In genomic region chr15:74460298-74460697, GRCh38 we compare ENCODE assay signal across 8 cellular contexts. TPM values are rescaled to one million over a fixed set of nuclear protein-coding genes. Genes with fewer than 3 reads are reported as not detected.
A peak's percentile ranks its signal among the peaks of the same experiment; 100 is the strongest.
DNase-seq lines count a peak whose midpoint lies in the region; ATAC-seq, FAIRE-seq and TF ChIP-seq lines count a peak whose summit lies in the region.

No MANE protein-coding gene starts in this region.

- ATAC-seq in GM21381 (IDR thresholded peaks at IDR 0.05; ENCODE audit: unreplicated experiment), result no peak
- no peak for ATAC-seq in HG02884 (IDR thresholded peaks at IDR 0.05; ENCODE audit: unreplicated experiment)

- no peak for TF ChIP-seq CTCF in OCI-LY7 (conservative IDR thresholded peaks at IDR 0.05; ENCODE audit: low read length)

- H3K4me1 ChIP-seq in OCI-LY7 (ENCODE audit: insufficient read depth, low read length, poor library complexity, severe bottlenecking), result peaks cover 34% of the 10 kb centered on the region

- peak overlapping the region; percentile 88 for H3K4me3 ChIP-seq in OCI-LY7 (ENCODE audit: low read depth, low read length, poor library complexity, severe bottlenecking)

- H3K79me2 ChIP-seq in OCI-LY7 (ENCODE audit: insufficient read depth, low read depth, low read length), result peaks cover 13% of the 10 kb centered on the region; the same call in 1 of the 2 replicates

- H4K20me1 ChIP-seq in OCI-LY7 (ENCODE audit: insufficient read depth, low read length), result no peaks in the 10 kb centered on the region

- no peaks in the 10 kb centered on the region for H3K9me2 ChIP-seq in OCI-LY7 (ENCODE audit: insufficient read depth, low read length)

- no peak for TF ChIP-seq POLR2A in GM12891 (IDR thresholded peaks at IDR 0.05; ENCODE audit: low read depth, low read length)

- POLR2A ChIA-PET in OCI-LY7 (lab: Charles Lee), result interaction anchor here (0.7 kb wide), 1 partner anchor 12 kb away, joined by 3 read pairs; no protein-coding TSS in a partner anchor

- peak overlapping the region; percentile 90 for H3K4me2 ChIP-seq in OCI-LY7 (ENCODE audit: low read length)

- BruUV-seq in OCI-LY7 (replicated peaks; lab: Mats Ljungman, UMichigan), result no TSS peak

- CTCF ChIA-PET in OCI-LY7 (lab: Charles Lee; ENCODE audit: unreplicated experiment), result no interaction called here

- peak overlapping the region; percentile 99 for H2AFZ ChIP-seq in OCI-LY7 (ENCODE audit: low read length)

- H3K36me3 ChIP-seq in OCI-LY7 (ENCODE audit: insufficient read depth, low read length), result peaks cover 11% of the 10 kb centered on the region

- peak; percentile 50 for DNase-seq in GM12891 (ENCODE audit: insufficient read length, low spot score)
- DNase-seq in OCI-LY7 (ENCODE audit: low spot score), result peak; percentile 27
- DNase-seq in epithelial cell of prostate (ENCODE audit: low read depth, low spot score), result no peak
- peak; percentile 2 for DNase-seq in renal cortical epithelial cell (ENCODE audit: low read depth)
- no peak for DNase-seq in NCI-H2029 (lab: John Stamatoyannopoulos, UW)
- DNase-seq in NCI-H526 treated with DMSO at 0.1 percent for 48 hours (lab: John Stamatoyannopoulos, UW), result no peak

- intact Hi-C loops in OCI-LY7 (cut with micrococcal nuclease; ENCODE audit: unreplicated experiment), result loop anchor here (2.0 to 10.0 kb wide), 2 partner anchors 155 to 465 kb away; partner anchors contain the start of genes CLK3, PML and STOML1

- FAIRE-seq in GM12891 (lab: Jason Lieb, UNC), result peak; percentile 13

- peaks cover 5% of the 10 kb centered on the region; the same call in 1 of the 2 replicates for H3K9me3 ChIP-seq in OCI-LY7 (ENCODE audit: low read length)

- H3K27ac ChIP-seq in OCI-LY7 (ENCODE audit: low read depth, low read length, poor library complexity, severe bottlenecking) (peak overlapping the region; percentile 72), epithelial cell of prostate (peak overlapping the region; percentile 40)

TF ChIP-seq in GM12891, 5 proteins besides CTCF, POLR2A, EP300 and RAD21:
- TF ChIP-seq TAF1 (IDR thresholded peaks at IDR 0.05; ENCODE audit: low read depth, low read length) (no peak), SPI1 (IDR thresholded peaks at IDR 0.05; ENCODE audit: low read depth, low read length) (peak; percentile 84), POU2F2 (IDR thresholded peaks at IDR 0.05; ENCODE audit: low read depth, low read length) (no peak)

RNA-seq across cellular contexts. Expression of gene UBL7, which starts 0.7 kb away (rescaled TPM):
- 105 TPM for polyA plus RNA-seq in GM12891 (2012; ENCODE audit: low read depth, missing spikeins)
- 29.5 and 32.6 TPM in 2 replicates for total RNA-seq in OCI-LY7 (2014; rRNA removed; shearing (Covaris generic))
- 41.3 and 44.1 TPM in 2 replicates for total RNA-seq in OCI-LY7 (2022)
- total RNA-seq in renal cortical epithelial cell, result 31.2 and 40.3 TPM in 2 replicates

RNA-seq across cellular contexts. Expression of gene SEMA7A, which starts 26.5 kb away (rescaled TPM):
- 51.0 TPM for polyA plus RNA-seq in GM12891 (2012; ENCODE audit: low read depth, missing spikeins)
- 0.06 and 0.08 TPM in 2 replicates for total RNA-seq in OCI-LY7 (2014; rRNA removed; shearing (Covaris generic))
- total RNA-seq in OCI-LY7 (2022) (0.46 and 1.0 TPM in 2 replicates), renal cortical epithelial cell (9.5 and 143 TPM in 2 replicates)

Comparison
In these comparisons a context has a peak if more than half of its experiments do, and no peak if none do; other contexts are left out.
1. DNase-seq: peak in GM12891 (single experiment), OCI-LY7 (single experiment) and renal cortical epithelial cell (single experiment); none in epithelial cell of prostate (single experiment), NCI-H2029 (single experiment) and NCI-H526 treated with DMSO at 0.1 percent for 48 hours (single experiment).